13 cellular contexts compared by ENCODE assay signal in the genomic region with DNA sequence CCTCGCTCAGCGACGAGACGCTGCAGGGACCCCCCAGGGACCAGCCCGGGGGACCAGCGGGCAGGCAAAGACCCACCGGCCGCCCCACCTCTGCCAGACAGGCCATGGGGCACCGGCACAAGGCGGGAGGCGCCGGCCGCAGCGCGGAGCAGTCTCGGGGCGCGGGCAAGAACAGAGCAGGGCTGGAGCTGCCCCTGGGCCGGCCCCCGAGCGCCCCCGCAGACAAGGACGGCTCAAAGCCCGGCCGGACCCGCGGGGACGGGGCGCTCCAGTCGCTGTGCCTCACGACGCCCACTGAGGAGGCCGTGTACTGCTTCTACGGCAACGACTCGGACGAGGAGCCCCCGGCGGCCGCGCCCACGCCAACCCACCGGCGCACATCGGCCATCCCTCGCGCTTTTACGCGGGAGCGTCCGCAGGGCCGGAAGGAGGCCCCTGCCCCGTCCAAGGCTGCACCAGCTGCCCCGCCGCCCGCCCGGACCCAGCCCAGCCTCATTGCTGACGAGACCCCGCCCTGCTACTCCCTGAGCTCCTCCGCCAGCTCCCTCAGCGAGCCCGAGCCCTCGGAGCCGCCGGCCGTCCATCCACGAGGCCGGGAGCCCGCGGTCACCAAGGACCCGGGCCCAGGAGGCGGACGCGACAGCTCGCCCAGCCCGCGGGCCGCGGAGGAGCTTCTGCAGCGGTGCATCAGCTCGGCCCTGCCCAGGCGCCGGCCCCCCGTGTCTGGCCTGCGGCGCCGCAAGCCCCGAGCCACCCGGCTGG. TPM values are rescaled to one million over a fixed set of nuclear protein-coding genes. Genes with fewer than 3 reads are reported as not detected.
A peak's percentile ranks its signal among the peaks of the same experiment; 100 is the strongest.
DNase-seq lines count a peak whose midpoint lies in the region; TF ChIP-seq lines count a peak whose summit lies in the region.
"Had no signal": no experiment of that assay in that cellular context is flagged by ENCODE, and none has a peak within 500 bp of the region (broad histone marks: within the 10 kb centered on the region; RNA-seq: fewer than 3 reads in every experiment).

No MANE protein-coding gene starts in this region.

- no peaks in the 10 kb centered on the region for H3F3A ChIP-seq in smooth muscle cell (ENCODE audit: low read depth)

- H3K4me2 ChIP-seq in smooth muscle cell, result peak overlapping the region; percentile 74

- TF ChIP-seq CTCF in RWPE1 (conservative IDR thresholded peaks at IDR 0.05; ENCODE audit: low read depth), result no peak
- no peak for TF ChIP-seq CTCF in smooth muscle cell (IDR thresholded peaks at IDR 0.05; ENCODE audit: borderline replicate concordance, insufficient read depth, poor library complexity, severe bottlenecking)
- TF ChIP-seq CTCF in GM10248 (IDR thresholded peaks at IDR 0.05; ENCODE audit: control extremely low read depth, extremely low read depth, low read depth, missing control alignments), result no peak

- CTCF ChIA-PET in RWPE1 (lab: Yijun Ruan, JAX), result interaction anchor here (1.3 to 2.3 kb wide), 3 partner anchors 10 to 23 kb away, joined by 6 to 11 read pairs (median 6); no protein-coding TSS in a partner anchor
- CTCF ChIA-PET in GM10248 (lab: Yijun Ruan, JAX), result interaction anchor here (0.7 to 2.3 kb wide), 5 partner anchors 10 to 23 kb away, joined by 3 to 8 read pairs (median 3); no protein-coding TSS in a partner anchor

- H3K9me3 ChIP-seq in iPS-15b (ENCODE audit: control insufficient read depth, insufficient read depth, low read length), result no peaks in the 10 kb centered on the region
- H3K9me3 ChIP-seq in smooth muscle cell (replicated peaks; ENCODE audit: low read depth), result no peaks in the 10 kb centered on the region
- no peaks in the 10 kb centered on the region for H3K9me3 ChIP-seq in HAP-1

- H3K27me3 ChIP-seq in iPS-15b (ENCODE audit: control insufficient read depth, insufficient read depth, low read length) (peaks cover 70% of the 10 kb centered on the region), smooth muscle cell (ENCODE audit: low read depth) (peaks cover 77% of the 10 kb centered on the region), HAP-1 (ENCODE audit: low read depth) (no peaks in the 10 kb centered on the region)

- no peaks in the 10 kb centered on the region for H3K4me1 ChIP-seq in iPS-15b (ENCODE audit: control insufficient read depth, insufficient read depth, low read length)
- H3K4me1 ChIP-seq in smooth muscle cell (ENCODE audit: low read depth), result peaks cover 31% of the 10 kb centered on the region
- peaks cover 10% of the 10 kb centered on the region for H3K4me1 ChIP-seq in HAP-1

- in situ Hi-C loops in HAP-1 (cut with MboI; ENCODE audit: low sequenced_read_pairs), result no loop called here

- POLR2A ChIA-PET in RWPE1 (lab: Yijun Ruan, JAX; ENCODE audit: low non-redundant PET) (no interaction called here), GM10248 (lab: Yijun Ruan, JAX) (no interaction called here)

- H3K9ac ChIP-seq in iPS-15b (ENCODE audit: low read depth, low read length), result no peak overlapping the region
- no peak overlapping the region for H3K9ac ChIP-seq in smooth muscle cell (ENCODE audit: low read depth)

- H3K79me2 ChIP-seq in smooth muscle cell (ENCODE audit: low read depth), result no peaks in the 10 kb centered on the region

- H4K20me1 ChIP-seq in smooth muscle cell (ENCODE audit: low read depth), result peaks cover 95% of the 10 kb centered on the region

- no peaks in the 10 kb centered on the region for H3K36me3 ChIP-seq in iPS-15b (ENCODE audit: control insufficient read depth, insufficient read depth, low read length)
- no peaks in the 10 kb centered on the region for H3K36me3 ChIP-seq in smooth muscle cell (ENCODE audit: low read depth)
- H3K36me3 ChIP-seq in HAP-1 (replicated peaks), result no peaks in the 10 kb centered on the region

- H2AFZ ChIP-seq in smooth muscle cell (ENCODE audit: low read depth), result no peak overlapping the region

- peak; percentile 14 for DNase-seq in activated naive CD4-positive, alpha-beta T cell treated with anti-CD3 and anti-CD28 coated beads, Interleukin-2, amount 50 U/mL, for 16 hours
- no peak for DNase-seq in activated naive CD4-positive, alpha-beta T cell (lab: John Stamatoyannopoulos, UW)
- no peak for DNase-seq in RWPE1 (ENCODE audit: low spot score)
- DNase-seq in smooth muscle cell (lab: John Stamatoyannopoulos, UW; ENCODE audit: unreplicated experiment), result no peak
- DNase-seq in GM10248 (ENCODE audit: extremely low spot score), result no peak
- DNase-seq in HAP-1 (ENCODE audit: low spot score in 2 of 2), result no peak
- no peak for DNase-seq in SW 1271 (lab: John Stamatoyannopoulos, UW)
- DNase-seq: ACHN; activated CD4-positive, alpha-beta T cell treated with anti-CD3 and anti-CD28 coated beads, Interleukin-2, amount 50 U/mL, for 1 hour; NCI-H226; stimulated activated naive B cell treated with anti-CD40 and anti-IgM and Interleukin-4, amounts not matched to agents 10 μg/mL and 1 μg/mL and 100 μg/mL, for 72 hours; trophoblast cell had no signal

- H3K27ac ChIP-seq in RWPE1 (peak overlapping the region; percentile 85), smooth muscle cell (ENCODE audit: low read depth) (no peak overlapping the region)

- 8% methylated on average over 53 of the region's 89 CpGs for WGBS in smooth muscle cell (ENCODE audit: low lambda C conversion rate)

- peak overlapping the region; percentile 22 for H3K4me3 ChIP-seq in iPS-15b (ENCODE audit: low read depth, low read length)
- no peak overlapping the region for H3K4me3 ChIP-seq in smooth muscle cell
- no peak overlapping the region for H3K4me3 ChIP-seq in HAP-1

RNA-seq across cellular contexts. Expression of gene C19orf25, which starts 11.3 kb away (rescaled TPM):
- total RNA-seq in smooth muscle cell, result 10.0 and 15.2 TPM in 2 replicates
- 27.9 and 42.2 TPM in 2 replicates for polyA plus RNA-seq in smooth muscle cell

RNA-seq across cellular contexts. Expression of gene APC2, which starts 17.8 kb away (rescaled TPM):
- total RNA-seq in smooth muscle cell, result 0.09 and 0.18 TPM in 2 replicates
- polyA plus RNA-seq in smooth muscle cell, result 0.30 and 1.0 TPM in 2 replicates

RNA-seq across cellular contexts. Expression of gene PCSK4, which starts 22.5 kb away (rescaled TPM):
- total RNA-seq in smooth muscle cell, result 1.4 and 1.7 TPM in 2 replicates
- polyA plus RNA-seq in smooth muscle cell, result 8.7 and 14.4 TPM in 2 replicates

RNA-seq across cellular contexts. Expression of gene REEP6, which starts 23.3 kb away (rescaled TPM):
- total RNA-seq in smooth muscle cell, result 5.2 and 7.0 TPM in 2 replicates
- polyA plus RNA-seq in smooth muscle cell, result 15.1 and 18.7 TPM in 2 replicates

RNA-seq across cellular contexts. Expression of gene RPS15, which starts 29.5 kb away (rescaled TPM):
- 2,033 and 2,744 TPM in 2 replicates for total RNA-seq in smooth muscle cell
- 1,180 and 1,250 TPM in 2 replicates for polyA plus RNA-seq in smooth muscle cell
